ENCODE assay signal across 14 cellular contexts in the genomic region with DNA sequence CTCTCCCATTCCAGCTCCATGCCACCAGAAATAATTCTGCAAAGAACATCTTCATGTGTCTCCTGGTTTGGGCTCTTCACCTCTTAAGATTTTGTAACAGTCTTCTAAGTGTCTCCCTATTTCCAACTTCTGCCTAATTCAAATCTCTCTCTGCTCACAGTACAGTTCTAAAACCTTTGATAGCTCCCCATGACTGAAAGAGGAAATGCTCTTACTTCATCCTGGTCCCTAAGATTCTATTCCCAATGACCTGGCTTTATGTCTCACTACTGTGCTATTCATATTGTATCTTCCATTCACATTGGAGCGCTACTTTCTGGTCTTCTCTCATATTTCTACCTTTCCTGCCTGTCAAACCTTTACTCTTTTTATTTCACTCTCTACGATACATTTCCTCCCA. TPM values are rescaled to one million over a fixed set of nuclear protein-coding genes. Genes with fewer than 3 reads are reported as not detected.
A peak's percentile ranks its signal among the peaks of the same experiment; 100 is the strongest.
DNase-seq lines count a peak whose midpoint lies in the region; ATAC-seq lines count a peak whose summit lies in the region.
"Had no signal": no experiment of that assay in that cellular context is flagged by ENCODE, and none has a peak within 500 bp of the region (broad histone marks: within the 10 kb centered on the region; RNA-seq: fewer than 3 reads in every experiment).

No MANE protein-coding gene starts in this region.

- CTCF ChIA-PET in activated CD4-positive, alpha-beta T cell treated with anti-CD3 and anti-CD28 coated beads for 36 hours (lab: Charles Lee) = interaction anchor here (1.3 kb wide), 1 partner anchor 11 kb away, joined by 3 read pairs; no protein-coding TSS in a partner anchor

- peaks cover 7% of the 10 kb centered on the region for H3K79me2 ChIP-seq in trophoblast cell (ENCODE audit: control insufficient read depth, insufficient read depth, low read length, poor library complexity)

- no peak overlapping the region for H2BK5ac ChIP-seq in trophoblast cell (ENCODE audit: low read depth, low read length, poor library complexity)

- H3K9ac ChIP-seq in trophoblast cell (ENCODE audit: low read length) = no peak overlapping the region

- no peak overlapping the region for H2BK12ac ChIP-seq in trophoblast cell (ENCODE audit: low read length)

- H3K18ac ChIP-seq in trophoblast cell (ENCODE audit: low read length) = no peak overlapping the region

- peak overlapping the region; percentile 21 for H4K91ac ChIP-seq in trophoblast cell (ENCODE audit: low read depth, low read length)

- H3K27ac ChIP-seq in trophoblast cell (ENCODE audit: low read depth, low read length) = no peak overlapping the region

- H3K4me2 ChIP-seq in trophoblast cell (ENCODE audit: low read length) = no peak overlapping the region

- intact Hi-C loops in activated CD4-positive, alpha-beta T cell treated with anti-CD3 and anti-CD28 coated beads for 36 hours (cut with DNase I, micrococcal nuclease) = loop anchor here (5.0 kb wide), 2 partner anchors 80 to 400 kb away; a partner anchor contains a TSS

- H3K4me1 Mint-ChIP-seq in activated CD4-positive, alpha-beta T cell treated with anti-CD3 and anti-CD28 coated beads for 36 hours = peaks cover 55% of the 10 kb centered on the region
- H3K4me1 Mint-ChIP-seq in IgD-negative memory B cell = peaks cover 39 to 54% (median 52%) of the 10 kb centered on the region in 3 donors
- H3K4me1 Mint-ChIP-seq in activated naive CD8-positive, alpha-beta T cell (ENCODE audit: low read depth) = peaks cover 59% of the 10 kb centered on the region

- POLR2A ChIA-PET in activated CD4-positive, alpha-beta T cell treated with anti-CD3 and anti-CD28 coated beads for 36 hours (lab: Charles Lee) = no interaction called here

- H3K27ac Mint-ChIP-seq in activated CD4-positive, alpha-beta T cell treated with anti-CD3 and anti-CD28 coated beads for 36 hours = peak overlapping the region; percentile 11
- H3K27ac Mint-ChIP-seq in IgD-negative memory B cell = peak overlapping the region; percentile 7 to 91 (median 13)
- H3K27ac Mint-ChIP-seq in activated naive CD8-positive, alpha-beta T cell = peak overlapping the region; percentile 31
- H3K27ac Mint-ChIP-seq: HFFc6 had no signal

- H3K79me1 ChIP-seq in trophoblast cell (ENCODE audit: low read length) = peaks cover 14% of the 10 kb centered on the region

- peaks cover 29% of the 10 kb centered on the region for H3K36me3 Mint-ChIP-seq in activated CD4-positive, alpha-beta T cell treated with anti-CD3 and anti-CD28 coated beads for 36 hours (ENCODE audit: low read depth)
- H3K36me3 Mint-ChIP-seq in IgD-negative memory B cell = peaks cover 13% of the 10 kb centered on the region
- peaks cover 39% of the 10 kb centered on the region for H3K36me3 Mint-ChIP-seq in activated naive CD8-positive, alpha-beta T cell

- H3K9me3 ChIP-seq in trophoblast cell (ENCODE audit: insufficient read depth, low read depth, low read length) = peaks cover 2% of the 10 kb centered on the region

- peaks cover 11 to 16% of the 10 kb centered on the region in 2 experiments for H3K4me1 ChIP-seq in trophoblast cell (ENCODE audit: control insufficient read depth in 1 of 2, insufficient read depth in 2 of 2, low read length in 2 of 2)

- no peak overlapping the region for H2BK120ac ChIP-seq in trophoblast cell (ENCODE audit: insufficient read depth, low read length, poor library complexity)

- ATAC-seq in activated CD4-positive, alpha-beta T cell treated with anti-CD3 and anti-CD28 coated beads for 36 hours = no peak
- ATAC-seq: A549, Right ventricle myocardium inferior had no signal

- H3K4me3 ChIP-seq in trophoblast cell (ENCODE audit: low read depth, low read length) = no peak overlapping the region

- H2AK5ac ChIP-seq in trophoblast cell (ENCODE audit: low read length) = peak overlapping the region; percentile 74

- H3K9me3 Mint-ChIP-seq in activated CD4-positive, alpha-beta T cell treated with anti-CD3 and anti-CD28 coated beads for 36 hours (ENCODE audit: low read depth) = peaks cover 24% of the 10 kb centered on the region
- H3K9me3 Mint-ChIP-seq in IgD-negative memory B cell = peaks cover 0 to 10% (median 4%) of the 10 kb centered on the region in 3 donors
- H3K9me3 Mint-ChIP-seq in activated naive CD8-positive, alpha-beta T cell (ENCODE audit: low read depth) = peaks cover 3% of the 10 kb centered on the region

- WGBS in trophoblast cell (ENCODE audit: extremely low coverage, insufficient coverage, insufficient read length) = 100% methylated on average over 1 of the region's 2 CpGs

- no peak overlapping the region for H3K4me3 Mint-ChIP-seq in activated CD4-positive, alpha-beta T cell treated with anti-CD3 and anti-CD28 coated beads for 36 hours
- peak overlapping the region; percentile 52 to 99 (median 72) for H3K4me3 Mint-ChIP-seq in IgD-negative memory B cell
- peak overlapping the region; percentile 62 for H3K4me3 Mint-ChIP-seq in activated naive CD8-positive, alpha-beta T cell

- H3K27me3 Mint-ChIP-seq in activated CD4-positive, alpha-beta T cell treated with anti-CD3 and anti-CD28 coated beads for 36 hours = no peaks in the 10 kb centered on the region
- H3K27me3 Mint-ChIP-seq in IgD-negative memory B cell = no peaks in the 10 kb centered on the region
- no peaks in the 10 kb centered on the region for H3K27me3 Mint-ChIP-seq in activated naive CD8-positive, alpha-beta T cell

- H3K27me3 ChIP-seq in trophoblast cell (ENCODE audit: insufficient read depth, low read length) = no peaks in the 10 kb centered on the region
- H3K27me3 ChIP-seq: sigmoid colon had no signal

- no peak overlapping the region for H4K12ac ChIP-seq in trophoblast cell (ENCODE audit: low read depth, low read length)

- H2AFZ ChIP-seq in trophoblast cell (ENCODE audit: insufficient read depth, low read length, poor library complexity) = no peak overlapping the region

- no peak for DNase-seq in activated CD4-positive, alpha-beta T cell treated with anti-CD3 and anti-CD28 coated beads for 36 hours
- no peak for DNase-seq in activated CD4-positive, alpha-beta T cell treated with anti-CD3 and anti-CD28 coated beads, Interleukin-2, amount 50 U/mL, for 48 hours
- DNase-seq in trophoblast cell (no peak), G401 (ENCODE audit: low spot score) (no peak), T1000 (lab: John Stamatoyannopoulos, UW) (no peak), NCI-H774 (lab: John Stamatoyannopoulos, UW) (no peak)
- DNase-seq: HFFc6, Kasumi-1, NCI-H2029 treated with DMSO at 0.1 percent for 48 hours, sigmoid colon had no signal

- no peak overlapping the region for H3K23ac ChIP-seq in trophoblast cell (ENCODE audit: low read length)

- peaks cover 0 to 2% of the 10 kb centered on the region in 2 experiments for H3K36me3 ChIP-seq in trophoblast cell (ENCODE audit: control insufficient read depth in 1 of 2, insufficient read depth in 2 of 2, low read length in 2 of 2)
- H3K36me3 ChIP-seq: sigmoid colon had no signal

- no peak overlapping the region for H3K4ac ChIP-seq in trophoblast cell (ENCODE audit: low read depth, low read length)

- in situ Hi-C loops in G401 (cut with HindIII; ENCODE audit: low sequenced_read_pairs) = no loop called here

- H3K14ac ChIP-seq in trophoblast cell (ENCODE audit: low read length) = no peak overlapping the region

- no peak overlapping the region for H4K8ac ChIP-seq in trophoblast cell (ENCODE audit: low read depth, low read length)

RNA-seq across cellular contexts. Expression of a gene that starts 1.6 kb away (rescaled TPM):
- total RNA-seq in activated CD4-positive, alpha-beta T cell treated with anti-CD3 and anti-CD28 coated beads for 36 hours = 1 to 10 TPM; 5.1 to 5.8 TPM
- polyA plus RNA-seq in IgD-negative memory B cell = 18.6 TPM
- 5.4 and 6.1 TPM in 2 replicates for polyA plus RNA-seq in trophoblast cell (2013)
- 7.8 and 8.0 TPM in 2 replicates for total RNA-seq in G401 (2014; rRNA removed; shearing (Covaris generic))
